Comparison of ENCODE assay signal across 1 cellular context in the genomic region with DNA sequence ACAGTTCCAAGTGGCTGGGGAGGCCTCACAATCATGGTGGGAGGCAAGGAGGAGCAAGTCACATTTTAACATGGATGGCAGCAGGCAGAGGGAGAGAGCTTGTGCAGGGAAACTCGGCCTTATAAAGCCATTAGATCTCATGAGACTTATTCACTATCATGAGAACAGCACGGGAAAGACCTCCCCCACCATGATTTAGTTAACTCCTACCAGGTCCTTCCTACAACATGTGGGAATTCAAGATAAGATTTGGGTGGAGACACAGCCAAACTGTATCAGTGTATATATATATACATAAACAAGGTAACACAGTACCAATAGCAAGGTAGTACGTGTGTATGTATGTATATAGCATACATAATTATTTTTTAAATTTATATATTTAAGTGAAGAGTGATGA.
A peak's percentile ranks its signal among the peaks of the same experiment; 100 is the strongest.
TF ChIP-seq lines count a peak whose summit lies in the region.

No MANE protein-coding gene starts in this region.

TF ChIP-seq in K562, 482 proteins besides CTCF, POLR2A, EP300 and RAD21 (continued from another document):
- TF ChIP-seq, protein P1, sequence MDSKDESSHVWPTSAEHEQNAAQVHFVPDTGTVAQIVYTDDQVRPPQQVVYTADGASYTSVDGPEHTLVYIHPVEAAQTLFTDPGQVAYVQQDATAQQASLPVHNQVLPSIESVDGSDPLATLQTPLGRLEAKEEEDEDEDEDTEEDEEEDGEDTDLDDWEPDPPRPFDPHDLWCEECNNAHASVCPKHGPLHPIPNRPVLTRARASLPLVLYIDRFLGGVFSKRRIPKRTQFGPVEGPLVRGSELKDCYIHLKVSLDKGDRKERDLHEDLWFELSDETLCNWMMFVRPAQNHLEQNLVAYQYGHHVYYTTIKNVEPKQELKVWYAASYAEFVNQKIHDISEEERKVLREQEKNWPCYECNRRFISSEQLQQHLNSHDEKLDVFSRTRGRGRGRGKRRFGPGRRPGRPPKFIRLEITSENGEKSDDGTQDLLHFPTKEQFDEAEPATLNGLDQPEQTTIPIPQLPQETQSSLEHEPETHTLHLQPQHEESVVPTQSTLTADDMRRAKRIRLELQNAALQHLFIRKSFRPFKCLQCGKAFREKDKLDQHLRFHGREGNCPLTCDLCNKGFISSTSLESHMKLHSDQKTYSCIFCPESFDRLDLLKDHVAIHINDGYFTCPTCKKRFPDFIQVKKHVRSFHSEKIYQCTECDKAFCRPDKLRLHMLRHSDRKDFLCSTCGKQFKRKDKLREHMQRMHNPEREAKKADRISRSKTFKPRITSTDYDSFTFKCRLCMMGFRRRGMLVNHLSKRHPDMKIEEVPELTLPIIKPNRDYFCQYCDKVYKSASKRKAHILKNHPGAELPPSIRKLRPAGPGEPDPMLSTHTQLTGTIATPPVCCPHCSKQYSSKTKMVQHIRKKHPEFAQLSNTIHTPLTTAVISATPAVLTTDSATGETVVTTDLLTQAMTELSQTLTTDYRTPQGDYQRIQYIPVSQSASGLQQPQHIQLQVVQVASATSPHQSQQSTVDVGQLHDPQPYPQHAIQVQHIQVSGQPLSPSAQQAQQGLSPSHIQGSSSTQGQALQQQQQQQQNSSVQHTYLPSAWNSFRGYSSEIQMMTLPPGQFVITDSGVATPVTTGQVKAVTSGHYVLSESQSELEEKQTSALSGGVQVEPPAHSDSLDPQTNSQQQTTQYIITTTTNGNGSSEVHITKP (IDR thresholded peaks at IDR 0.05; ENCODE audit: partially characterized antibody): peak; percentile 53
- TF ChIP-seq ZNF551 (CRISPR knock-in tag; IDR thresholded peaks at IDR 0.05) (no peak), DPF2 (IDR thresholded peaks at IDR 0.05) (peak; percentile 45), ATF7 (IDR thresholded peaks at IDR 0.05) (no peak), FOXK2 (conservative IDR thresholded peaks at IDR 0.05 in 1 of 2, IDR thresholded peaks at IDR 0.05 in 1 of 2; ENCODE audit: low read depth in 2 of 2) (0 out of 4 replicates have a peak, but pooled peaks of 1 of the 2 experiments have one; percentile 29), GATAD2A (IDR thresholded peaks at IDR 0.05) (no peak), ZEB2 (IDR thresholded peaks at IDR 0.05) (0 out of 2 replicates have a peak, but pooled peaks have one; percentile 14), THRA (IDR thresholded peaks at IDR 0.05) (no peak), HLTF (IDR thresholded peaks at IDR 0.05) (no peak), TEAD4 (IDR thresholded peaks at IDR 0.05; ENCODE audit: low read length) (peak; percentile 60), TEAD4 (CRISPR knock-in tag; IDR thresholded peaks at IDR 0.05; ENCODE audit: borderline replicate concordance) (no peak), TAL1 (IDR thresholded peaks at IDR 0.05) (peak; percentile 80), SIN3B (IDR thresholded peaks at IDR 0.05; ENCODE audit: low read depth) (no peak), NCOR1 (IDR thresholded peaks at IDR 0.05) (peak; percentile 40; the same call in 1 of the 2 replicates), ARID1B (IDR thresholded peaks at IDR 0.05) (peak; percentile 74), MTA2 (IDR thresholded peaks at IDR 0.05; ENCODE audit: low read depth) (peak; percentile 44; the same call in 1 of the 2 replicates), CBFA2T3 (IDR thresholded peaks at IDR 0.05) (peak; percentile 77)
